17 cellular contexts compared by ENCODE assay signal in the genomic region with DNA sequence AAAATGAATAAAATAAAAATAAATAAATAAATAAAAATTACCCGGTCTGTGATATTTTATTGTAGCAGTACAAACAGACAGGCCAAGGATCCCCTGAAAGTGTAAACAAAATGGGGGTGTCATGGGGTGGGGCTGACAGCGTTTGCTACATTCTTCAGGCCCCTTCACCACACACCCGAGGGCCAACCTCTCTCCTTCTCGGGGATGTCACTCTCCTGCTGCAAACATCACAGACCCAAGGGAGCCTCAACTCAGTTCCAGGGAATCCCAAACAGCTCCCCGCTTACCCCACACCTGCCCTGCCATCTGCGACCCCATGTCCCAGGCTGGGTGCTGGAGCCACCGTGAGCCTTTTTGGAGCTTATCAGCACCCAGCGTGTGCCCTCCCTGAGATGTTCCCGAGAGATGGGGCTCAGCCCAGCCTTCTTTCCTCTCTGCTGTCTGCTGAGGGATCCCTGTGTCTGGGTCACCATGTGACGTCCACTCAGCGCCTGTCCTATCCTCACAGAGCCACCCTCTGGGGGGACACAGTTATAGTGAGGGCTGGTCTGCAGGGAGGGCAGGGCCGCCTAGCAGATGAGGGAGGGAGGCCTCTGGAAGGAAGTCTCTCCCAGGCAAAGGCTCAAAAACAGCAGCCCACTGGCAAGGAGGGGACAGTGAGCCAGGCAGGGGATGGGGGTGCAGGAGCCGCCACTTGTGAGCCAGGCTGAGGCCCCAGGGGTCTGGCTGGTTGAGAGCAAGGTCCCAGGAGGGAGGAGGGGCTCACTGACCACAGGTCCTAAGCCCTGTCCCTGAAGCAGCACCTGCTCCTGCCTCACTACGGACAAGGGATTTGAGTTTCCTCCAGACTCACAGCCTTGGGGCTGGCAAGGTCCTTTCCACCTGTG.
"Had no signal": no experiment of that assay in that cellular context is flagged by ENCODE, and none has a peak within 500 bp of the region (broad histone marks: within the 10 kb centered on the region; RNA-seq: fewer than 3 reads in every experiment).

No MANE protein-coding gene starts in this region.

- H3K4me3 Mint-ChIP-seq: activated naive CD4-positive, alpha-beta T cell treated with anti-CD3 and anti-CD28 coated beads, Interleukin-2, amount 10 ng/mL, durations not matched to agents 7 days and 5 days; activated naive CD8-positive, alpha-beta T cell treated with anti-CD3 and anti-CD28 coated beads, Interleukin-2, amount 50 U/mL, for 24 hours; activated T-helper 17 cell treated with anti-CD3 and anti-CD28 coated beads, Interleukin-2, amount 50 U/mL, for 72 hours; brain; stimulated activated naive CD8-positive, alpha-beta T cell treated with anti-CD3 and anti-CD28 coated beads, Interleukin-15, amount 100 ng/mL, for 72 hours had no signal

- DNase-seq: activated naive CD4-positive, alpha-beta T cell treated with anti-CD3 and anti-CD28 coated beads, Interleukin-2, amount 10 ng/mL, durations not matched to agents 7 days and 5 days; activated naive CD8-positive, alpha-beta T cell treated with anti-CD3 and anti-CD28 coated beads, Interleukin-2, amount 50 U/mL, for 24 hours; anterior cingulate cortex; caudate nucleus; gastrocnemius medialis; kidney; mammary epithelial cell; midbrain; stimulated activated naive CD8-positive, alpha-beta T cell treated with anti-CD3 and anti-CD28 coated beads, Interleukin-15, amount 100 ng/mL, for 72 hours; T-helper 1 cell; T1000; transverse colon had no signal

- ATAC-seq: activated CD4-positive, CD25-positive, alpha-beta regulatory T cell treated with anti-CD3 and anti-CD28 coated beads, Interleukin-2, amount 50 U/mL, for 24 hours; activated naive CD8-positive, alpha-beta T cell treated with anti-CD3 and anti-CD28 coated beads, Interleukin-2, amount 50 U/mL, for 24 hours; activated T-helper 17 cell treated with anti-CD3 and anti-CD28 coated beads, Interleukin-2, amount 50 U/mL, for 72 hours; gastrocnemius medialis; left lobe of liver; right cardiac atrium; stimulated activated naive CD8-positive, alpha-beta T cell treated with anti-CD3 and anti-CD28 coated beads, Interleukin-15, amount 100 ng/mL, for 72 hours had no signal

- H3K36me3 Mint-ChIP-seq: activated naive CD4-positive, alpha-beta T cell treated with anti-CD3 and anti-CD28 coated beads, Interleukin-2, amount 10 ng/mL, durations not matched to agents 7 days and 5 days; brain had no signal

- H3K9me3 Mint-ChIP-seq: activated naive CD4-positive, alpha-beta T cell treated with anti-CD3 and anti-CD28 coated beads, Interleukin-2, amount 10 ng/mL, durations not matched to agents 7 days and 5 days; activated naive CD8-positive, alpha-beta T cell treated with anti-CD3 and anti-CD28 coated beads, Interleukin-2, amount 50 U/mL, for 24 hours; activated T-helper 17 cell treated with anti-CD3 and anti-CD28 coated beads, Interleukin-2, amount 50 U/mL, for 72 hours; stimulated activated naive CD8-positive, alpha-beta T cell treated with anti-CD3 and anti-CD28 coated beads, Interleukin-15, amount 100 ng/mL, for 72 hours had no signal

- H3K27ac Mint-ChIP-seq: activated naive CD4-positive, alpha-beta T cell treated with anti-CD3 and anti-CD28 coated beads, Interleukin-2, amount 10 ng/mL, durations not matched to agents 7 days and 5 days; activated naive CD8-positive, alpha-beta T cell treated with anti-CD3 and anti-CD28 coated beads, Interleukin-2, amount 50 U/mL, for 24 hours; activated T-helper 17 cell treated with anti-CD3 and anti-CD28 coated beads, Interleukin-2, amount 50 U/mL, for 72 hours; brain had no signal

- FAIRE-seq: kidney had no signal

- H3K4me1 Mint-ChIP-seq: activated naive CD4-positive, alpha-beta T cell treated with anti-CD3 and anti-CD28 coated beads, Interleukin-2, amount 10 ng/mL, durations not matched to agents 7 days and 5 days; activated naive CD8-positive, alpha-beta T cell treated with anti-CD3 and anti-CD28 coated beads, Interleukin-2, amount 50 U/mL, for 24 hours; activated T-helper 17 cell treated with anti-CD3 and anti-CD28 coated beads, Interleukin-2, amount 50 U/mL, for 72 hours; stimulated activated naive CD8-positive, alpha-beta T cell treated with anti-CD3 and anti-CD28 coated beads, Interleukin-15, amount 100 ng/mL, for 72 hours had no signal
